ENCODE assay signal across 12 cellular contexts in the genomic region with DNA sequence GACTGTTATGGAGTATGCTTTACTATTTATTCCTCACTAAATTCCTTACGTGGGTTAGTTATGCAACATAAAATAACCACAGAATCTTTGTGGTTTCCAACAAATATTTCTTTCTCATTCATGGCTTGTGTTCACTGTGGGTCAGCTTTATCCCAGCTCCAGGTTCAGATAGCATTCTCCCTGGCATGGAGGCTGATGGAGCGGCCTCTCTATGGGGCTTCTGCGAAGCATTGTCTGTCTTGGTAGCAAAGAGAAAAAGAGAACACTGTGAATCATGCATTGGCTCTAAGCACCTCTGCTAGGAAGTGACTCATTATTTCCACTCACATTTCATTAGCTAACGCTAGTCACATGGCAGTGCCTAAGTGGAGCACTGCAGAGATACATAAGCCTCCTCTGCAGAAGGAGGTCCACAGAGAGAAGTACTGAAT.
DNase-seq lines count a peak whose midpoint lies in the region; ATAC-seq, FAIRE-seq and TF ChIP-seq lines count a peak whose summit lies in the region.
"Had no signal": no experiment of that assay in that cellular context is flagged by ENCODE, and none has a peak within 500 bp of the region (broad histone marks: within the 10 kb centered on the region; RNA-seq: fewer than 3 reads in every experiment).

No MANE protein-coding gene starts in this region.

- H3K27me3 ChIP-seq in astrocyte (ENCODE audit: insufficient read depth, low read length) = no peaks in the 10 kb centered on the region
- H3K27me3 ChIP-seq: Peyer's patch had no signal

- no peak for ATAC-seq in HG03095 (IDR thresholded peaks at IDR 0.05; ENCODE audit: unreplicated experiment)
- ATAC-seq: natural killer cell had no signal

- H3K9ac ChIP-seq in astrocyte (ENCODE audit: low read length) = no peak overlapping the region

- H3K27ac Mint-ChIP-seq in astrocyte (ENCODE audit: unreplicated experiment) (peak overlapping the region; percentile 12), progenitor cell of endocrine pancreas (no peak overlapping the region)
- H3K27ac Mint-ChIP-seq in activated naive CD4-positive, alpha-beta T cell treated with anti-CD3 and anti-CD28 coated beads, Interleukin-2, amount 10 ng/mL, durations not matched to agents 7 days and 5 days = no peak overlapping the region
- H3K27ac Mint-ChIP-seq: natural killer cell had no signal

- H3K4me3 ChIP-seq in astrocyte (ENCODE audit: insufficient read depth, low read depth, low read length) = no peak overlapping the region
- H3K4me3 ChIP-seq: Peyer's patch had no signal

- H3K79me2 ChIP-seq in astrocyte (ENCODE audit: insufficient read depth, low read length) = no peaks in the 10 kb centered on the region

- FAIRE-seq in astrocyte (lab: Jason Lieb, UNC) = peak; percentile 90

- H3K36me3 Mint-ChIP-seq in astrocyte (ENCODE audit: low read depth, unreplicated experiment) (no peaks in the 10 kb centered on the region), progenitor cell of endocrine pancreas (ENCODE audit: insufficient read depth) (no peaks in the 10 kb centered on the region)
- H3K36me3 Mint-ChIP-seq in activated naive CD4-positive, alpha-beta T cell treated with anti-CD3 and anti-CD28 coated beads, Interleukin-2, amount 10 ng/mL, durations not matched to agents 7 days and 5 days = no peaks in the 10 kb centered on the region
- H3K36me3 Mint-ChIP-seq: natural killer cell had no signal

- H4K20me1 ChIP-seq in astrocyte (ENCODE audit: insufficient read depth, low read length) = no peaks in the 10 kb centered on the region

- TF ChIP-seq CTCF in astrocyte (IDR thresholded peaks at IDR 0.05; ENCODE audit: insufficient read depth, low read depth, low read length) = no peak
- TF ChIP-seq CTCF in progenitor cell of endocrine pancreas (IDR thresholded peaks at IDR 0.05; ENCODE audit: unreplicated experiment) = no peak

- H3K27me3 Mint-ChIP-seq in astrocyte (ENCODE audit: low read depth, unreplicated experiment) (no peaks in the 10 kb centered on the region), progenitor cell of endocrine pancreas (no peaks in the 10 kb centered on the region)
- no peaks in the 10 kb centered on the region for H3K27me3 Mint-ChIP-seq in activated naive CD4-positive, alpha-beta T cell treated with anti-CD3 and anti-CD28 coated beads, Interleukin-2, amount 10 ng/mL, durations not matched to agents 7 days and 5 days

- H3K4me1 Mint-ChIP-seq in astrocyte (ENCODE audit: low read depth, unreplicated experiment) (peaks cover 14% of the 10 kb centered on the region), progenitor cell of endocrine pancreas (ENCODE audit: low read depth) (peaks cover 2% of the 10 kb centered on the region)
- no peaks in the 10 kb centered on the region for H3K4me1 Mint-ChIP-seq in activated naive CD4-positive, alpha-beta T cell treated with anti-CD3 and anti-CD28 coated beads, Interleukin-2, amount 10 ng/mL, durations not matched to agents 7 days and 5 days
- H3K4me1 Mint-ChIP-seq: natural killer cell had no signal

- H3K36me3 ChIP-seq in astrocyte (ENCODE audit: insufficient read depth, low read length) = no peaks in the 10 kb centered on the region
- H3K36me3 ChIP-seq: Peyer's patch had no signal

- no peak overlapping the region for H2AFZ ChIP-seq in astrocyte (ENCODE audit: low read depth, low read length)

- H3K27ac ChIP-seq in astrocyte (ENCODE audit: low read depth, low read length) = peak overlapping the region; percentile 52
- H3K27ac ChIP-seq: Peyer's patch had no signal

- H3K4me1 ChIP-seq in astrocyte (ENCODE audit: insufficient read depth, low read length) = peaks cover 7% of the 10 kb centered on the region
- H3K4me1 ChIP-seq: Peyer's patch had no signal

- H3K4me2 ChIP-seq in astrocyte (ENCODE audit: low read length) = peak overlapping the region; percentile 14

- H3K4me3 Mint-ChIP-seq in astrocyte (ENCODE audit: unreplicated experiment) (no peak overlapping the region), progenitor cell of endocrine pancreas (ENCODE audit: low read depth) (no peak overlapping the region)
- no peak overlapping the region for H3K4me3 Mint-ChIP-seq in activated naive CD4-positive, alpha-beta T cell treated with anti-CD3 and anti-CD28 coated beads, Interleukin-2, amount 10 ng/mL, durations not matched to agents 7 days and 5 days
- H3K4me3 Mint-ChIP-seq: natural killer cell had no signal

- DNase-seq in COLO829 (ENCODE audit: low spot score) = peak; percentile 31
- DNase-seq in LHCN-M2 (ENCODE audit: low read depth) = peak; percentile 83
- peak; percentile 99 for DNase-seq in astrocyte (ENCODE audit: low read depth)
- DNase-seq in kidney glomerular epithelial cell (lab: John Stamatoyannopoulos, UW) = peak; percentile 33
- DNase-seq in NCI-H345 treated with DMSO at 0.1 percent for 48 hours (lab: John Stamatoyannopoulos, UW; ENCODE audit: unreplicated experiment) = no peak
- DNase-seq in progenitor cell of endocrine pancreas (ENCODE audit: low spot score, unreplicated experiment) = no peak
- DNase-seq in activated naive CD4-positive, alpha-beta T cell treated with anti-CD3 and anti-CD28 coated beads, Interleukin-2, amount 10 ng/mL, durations not matched to agents 7 days and 5 days = no peak
- DNase-seq: activated T-cell treated with anti-CD3 and anti-CD28 coated beads, Interleukin-2, amount 50 U/mL, for 1 hour; GF-D8; natural killer cell; Peyer's patch had no signal

- H3K9me3 Mint-ChIP-seq in astrocyte (ENCODE audit: unreplicated experiment) (peaks cover 3% of the 10 kb centered on the region), progenitor cell of endocrine pancreas (ENCODE audit: low read depth) (no peaks in the 10 kb centered on the region)
- no peaks in the 10 kb centered on the region for H3K9me3 Mint-ChIP-seq in activated naive CD4-positive, alpha-beta T cell treated with anti-CD3 and anti-CD28 coated beads, Interleukin-2, amount 10 ng/mL, durations not matched to agents 7 days and 5 days

- no peaks in the 10 kb centered on the region for H3K9me3 ChIP-seq in astrocyte (ENCODE audit: insufficient read depth, low read depth, low read length)
- H3K9me3 ChIP-seq: Peyer's patch had no signal

- CTCF ChIA-PET in activated naive CD4-positive, alpha-beta T cell treated with anti-CD3 and anti-CD28 coated beads, Interleukin-2, amount 10 ng/mL, durations not matched to agents 7 days and 5 days (lab: Charles Lee) = no interaction called here

Comparison
In these comparisons a context has a peak if more than half of its experiments do, and no peak if none do; other contexts are left out.
1. DNase-seq: peak in COLO829 (single experiment), LHCN-M2 (single experiment), astrocyte (single experiment) and kidney glomerular epithelial cell (single experiment); none in NCI-H345 treated with DMSO at 0.1 percent for 48 hours (single experiment), progenitor cell of endocrine pancreas (single experiment) and activated naive CD4-positive, alpha-beta T cell treated with anti-CD3 and anti-CD28 coated beads, Interleukin-2, amount 10 ng/mL, durations not matched to agents 7 days and 5 days (single experiment).